Comparison of ENCODE assay signal across 6 cellular contexts in genomic region chr10:126997801-126998590, GRCh38.
"Had no signal": no experiment of that assay in that cellular context is flagged by ENCODE, and none has a peak within 500 bp of the region (broad histone marks: within the 10 kb centered on the region; RNA-seq: fewer than 3 reads in every experiment).

No MANE protein-coding gene starts in this region.

- H3K27ac ChIP-seq: GM23248 had no signal

- DNase-seq: GM23248, GOT3, H7, HCEC 1CT, IMR-90 had no signal

- H3K9ac ChIP-seq: GM23248 had no signal

- ATAC-seq: K562 had no signal

- H3K4me3 ChIP-seq: GM23248, K562 had no signal
